Comparison of ENCODE assay signal across 8 cellular contexts in the genomic region with DNA sequence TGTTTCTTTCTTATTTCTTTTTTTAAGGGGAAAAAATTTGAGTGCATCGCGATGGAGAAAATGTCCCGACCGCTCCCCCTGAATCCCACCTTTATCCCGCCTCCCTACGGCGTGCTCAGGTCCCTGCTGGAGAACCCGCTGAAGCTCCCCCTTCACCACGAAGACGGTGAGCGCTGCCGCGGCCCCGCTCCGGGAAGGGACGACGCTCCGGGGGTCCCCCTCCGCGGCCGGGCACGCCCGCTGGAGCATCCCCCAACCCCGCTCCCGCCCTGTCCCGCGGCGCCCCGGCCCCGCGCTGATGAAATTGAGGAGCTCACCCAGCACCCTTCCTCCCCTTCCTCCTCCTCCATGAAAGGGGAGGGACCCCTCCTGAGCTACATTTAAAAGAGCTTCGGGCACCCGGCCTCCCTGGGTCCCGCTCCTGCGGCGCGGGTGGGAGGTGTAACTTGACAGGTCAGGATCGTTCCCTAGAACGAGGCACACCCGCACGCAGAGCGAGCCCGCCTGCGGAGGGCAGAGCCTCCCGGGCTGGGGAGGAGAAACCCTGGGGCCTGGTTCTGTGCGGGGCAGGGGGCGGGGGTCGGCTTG. TPM values are rescaled to one million over a fixed set of nuclear protein-coding genes. Genes with fewer than 3 reads are reported as not detected.
DNase-seq lines count a peak whose midpoint lies in the region; ATAC-seq and TF ChIP-seq lines count a peak whose summit lies in the region.

No MANE protein-coding gene starts in this region.

- no peaks in the 10 kb centered on the region for H3K36me3 ChIP-seq in HUES6 (ENCODE audit: control insufficient read depth, insufficient read depth, low read length)
- peaks cover 0 to 3% (median 0%) of the 10 kb centered on the region in 9 donors for H3K36me3 ChIP-seq in heart right ventricle
- H3K36me3 ChIP-seq in rectal smooth muscle tissue (ENCODE audit: control insufficient read depth, insufficient read depth, low read length): no peaks in the 10 kb centered on the region

- H3K27me3 ChIP-seq in HUES6 (ENCODE audit: control insufficient read depth, insufficient read depth, low read length) (peaks cover 86% of the 10 kb centered on the region), heart right ventricle (peaks cover 0 to 68% (median 5%) of the 10 kb centered on the region in 7 donors), rectal smooth muscle tissue (ENCODE audit: control insufficient read depth, insufficient read depth, low read length) (peaks cover 6% of the 10 kb centered on the region)

- peak; percentile 16 to 64 (median 44) for ATAC-seq in heart right ventricle
- no peak for ATAC-seq in HG02852 (IDR thresholded peaks at IDR 0.05; ENCODE audit: unreplicated experiment)
- ATAC-seq in GM18519 (IDR thresholded peaks at IDR 0.05; ENCODE audit: low FRiP score, unreplicated experiment): no peak

- peak overlapping the region; percentile 56 for H3K4me3 ChIP-seq in HUES6 (ENCODE audit: low read depth, low read length)
- H3K4me3 ChIP-seq in heart right ventricle: peak overlapping the region; percentile 59 to 78 (median 64)
- peak overlapping the region; percentile 61 for H3K4me3 ChIP-seq in rectal smooth muscle tissue (ENCODE audit: low read length)

- DNase-seq in activated T-helper 9 cell treated with anti-CD3 and anti-CD28 coated beads, Interleukin-2, amount 50 U/mL, for 16 hours (ENCODE audit: low read depth): peak; percentile 15
- peak in 1 of 2 donors; percentile 34 for DNase-seq in heart right ventricle
- DNase-seq in midbrain (lab: John Stamatoyannopoulos, UW): no peak
- DNase-seq in NCI-H2029 treated with DMSO at 0.1 percent for 48 hours (lab: John Stamatoyannopoulos, UW): no peak

- H3K9ac ChIP-seq in HUES6 (ENCODE audit: low read length) (no peak overlapping the region), rectal smooth muscle tissue (ENCODE audit: low read length) (no peak overlapping the region)

- TF ChIP-seq CTCF in heart right ventricle (IDR thresholded peaks at IDR 0.05): no peak

- H3K27ac ChIP-seq in HUES6 (ENCODE audit: low read depth, low read length) (no peak overlapping the region), heart right ventricle (peak overlapping the region; percentile 48 to 89 (median 84)), rectal smooth muscle tissue (ENCODE audit: low read depth, low read length) (peak overlapping the region; percentile 81)

- H3K9me3 ChIP-seq in HUES6 (ENCODE audit: control insufficient read depth, insufficient read depth, low read depth, low read length): 0 out of 2 replicates have a peak, but pooled peaks cover 4% of the 10 kb centered on the region
- peaks cover 0 to 7% (median 0%) of the 10 kb centered on the region in 11 donors for H3K9me3 ChIP-seq in heart right ventricle

- H3K4me1 ChIP-seq in HUES6 (ENCODE audit: control insufficient read depth, insufficient read depth, low read length) (peaks cover 12% of the 10 kb centered on the region), heart right ventricle (peaks cover 4 to 63% (median 32%) of the 10 kb centered on the region in 9 donors), rectal smooth muscle tissue (ENCODE audit: control insufficient read depth, insufficient read depth, low read length) (peaks cover 30% of the 10 kb centered on the region)

- intact Hi-C loops in heart right ventricle (cut with DNase I): loop anchor here in 5 of 10 donors (2.0 kb wide), 3 partner anchors 27 to 31 kb away; no protein-coding TSS in a partner anchor

- WGBS in heart right ventricle, 2 donors: 1% methylated on average over 48 of the region's 48 CpGs

RNA-seq across cellular contexts. Expression of a gene that starts 0.8 kb away (rescaled TPM):
- total RNA-seq in heart right ventricle: 10 to 100 TPM; 11.2 to 42.5 (median 31.3) TPM
- polyA plus RNA-seq in heart right ventricle: 1 to 10 TPM; 4.1 to 4.4 TPM

Comparison
In these comparisons a context has a peak if more than half of its experiments do, and no peak if none do; other contexts are left out.
1. ATAC-seq: peak in heart right ventricle (8 of 8); none in HG02852 (single experiment) and GM18519 (single experiment).
2. Peak in every context shown above with its lines, with median percentiles within 50 percentile points of each other: H3K4me3 ChIP-seq.